26 cellular contexts compared by ENCODE assay signal in the genomic region with DNA sequence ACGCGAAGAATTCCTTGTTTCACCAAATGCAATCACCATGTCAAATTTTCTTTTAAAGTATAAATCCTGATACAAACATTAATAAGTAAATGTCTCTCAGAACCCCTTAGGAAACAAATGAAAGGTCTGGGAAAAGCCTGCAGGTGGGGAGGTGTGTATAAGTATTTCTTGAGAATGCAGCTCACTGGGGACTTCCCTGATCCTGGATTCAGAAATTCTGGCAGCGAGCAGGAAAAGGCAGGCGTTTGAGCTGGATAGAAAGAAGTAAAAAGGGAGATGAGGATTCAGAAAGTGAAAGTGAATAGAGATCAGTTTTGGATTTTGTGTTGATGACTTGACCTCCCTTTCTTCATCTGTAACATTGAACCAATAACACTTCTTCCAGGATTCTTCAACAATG.
DNase-seq lines count a peak whose midpoint lies in the region; ATAC-seq and TF ChIP-seq lines count a peak whose summit lies in the region.
"Had no signal": no experiment of that assay in that cellular context is flagged by ENCODE, and none has a peak within 500 bp of the region (broad histone marks: within the 10 kb centered on the region; RNA-seq: fewer than 3 reads in every experiment).

No MANE protein-coding gene starts in this region.

- no peaks in the 10 kb centered on the region for H3K79me2 ChIP-seq in SK-N-SH (ENCODE audit: insufficient read depth)

- peaks cover 14% of the 10 kb centered on the region for H3F3A ChIP-seq in SK-N-SH (replicated peaks; ENCODE audit: insufficient read depth)

- no peak for TF ChIP-seq CTCF in activated CD8-positive, alpha-beta T cell treated with anti-CD3 and anti-CD28 coated beads for 36 hours (IDR thresholded peaks at IDR 0.05)
- TF ChIP-seq CTCF in SK-N-SH (IDR thresholded peaks at IDR 0.05): no peak
- no peak for TF ChIP-seq CTCF in foreskin keratinocyte (conservative IDR thresholded peaks at IDR 0.05)
- TF ChIP-seq CTCF in testis (IDR thresholded peaks at IDR 0.05): no peak
- TF ChIP-seq CTCF in transverse colon (IDR thresholded peaks at IDR 0.05): no peak

- H3K27ac Mint-ChIP-seq in activated CD8-positive, alpha-beta T cell treated with anti-CD3 and anti-CD28 coated beads, Interleukin-2, amount 10 ng/mL, durations not matched to agents 7 days and 5 days: peak overlapping the region; percentile 22
- no peak overlapping the region for H3K27ac Mint-ChIP-seq in activated CD8-positive, alpha-beta T cell treated with anti-CD3 and anti-CD28 coated beads for 36 hours
- H3K27ac Mint-ChIP-seq: GM23338 had no signal

- no peaks in the 10 kb centered on the region for H3K27me3 Mint-ChIP-seq in activated CD8-positive, alpha-beta T cell treated with anti-CD3 and anti-CD28 coated beads, Interleukin-2, amount 10 ng/mL, durations not matched to agents 7 days and 5 days (ENCODE audit: low read depth)
- no peaks in the 10 kb centered on the region for H3K27me3 Mint-ChIP-seq in activated CD8-positive, alpha-beta T cell treated with anti-CD3 and anti-CD28 coated beads for 36 hours
- H3K27me3 Mint-ChIP-seq: CD8-positive, alpha-beta memory T cell had no signal

- whole genome bisulfite sequencing in SK-N-SH (ENCODE audit: low lambda C conversion rate): 45% methylated on average over 4 of the region's 4 CpGs
- WGBS in testis, 2 donors: 58 to 63% methylated on average over 4 of the region's 4 CpGs
- 75 to 84% methylated on average over 3 to 4 of the region's 4 CpGs for WGBS in transverse colon (ENCODE audit: low coverage in 1 of 2), 2 donors

- in situ Hi-C loops in transverse colon (cut with MboI; ENCODE audit: low pct_ligation_motif_present in 1 of 4, low pct_unique_long_range_greater_than_20kb in 1 of 4, low sequenced_read_pairs in 3 of 4): no loop called here

- no peaks in the 10 kb centered on the region for H3K9me2 ChIP-seq in SK-N-SH

- no peak overlapping the region for H3K4me3 Mint-ChIP-seq in activated CD8-positive, alpha-beta T cell treated with anti-CD3 and anti-CD28 coated beads, Interleukin-2, amount 10 ng/mL, durations not matched to agents 7 days and 5 days
- H3K4me3 Mint-ChIP-seq in activated CD8-positive, alpha-beta T cell treated with anti-CD3 and anti-CD28 coated beads for 36 hours: no peak overlapping the region
- H3K4me3 Mint-ChIP-seq: CD8-positive, alpha-beta memory T cell; GM23338 had no signal

- TF ChIP-seq RAD21 in SK-N-SH (IDR thresholded peaks at IDR 0.05; ENCODE audit: low read length): no peak

- H3K27ac ChIP-seq in SK-N-SH (ENCODE audit: low read depth in 2 of 2, low read length in 1 of 2) (no peak overlapping the region), foreskin keratinocyte (peak overlapping the region; percentile 98), testis (no peak overlapping the region), transverse colon (no peak overlapping the region)
- H3K27ac ChIP-seq: 22Rv1, C4-2B, KMS-11, Peyer's patch, SJCRH30 had no signal

- no peak overlapping the region for H3K9ac ChIP-seq in SK-N-SH
- H3K9ac ChIP-seq: KMS-11 had no signal

- CTCF ChIA-PET in activated CD8-positive, alpha-beta T cell treated with anti-CD3 and anti-CD28 coated beads, Interleukin-2, amount 10 ng/mL, durations not matched to agents 7 days and 5 days (lab: Charles Lee): no interaction called here
- CTCF ChIA-PET in activated CD8-positive, alpha-beta T cell treated with anti-CD3 and anti-CD28 coated beads for 36 hours (lab: Charles Lee): no interaction called here
- CTCF ChIA-PET in SK-N-SH (lab: Yijun Ruan, JAX): interaction anchor here (0.9 kb wide), 1 partner anchor 155 kb away, joined by 3 read pairs; no protein-coding TSS in a partner anchor

- peaks cover 44% of the 10 kb centered on the region for H3K4me1 Mint-ChIP-seq in activated CD8-positive, alpha-beta T cell treated with anti-CD3 and anti-CD28 coated beads, Interleukin-2, amount 10 ng/mL, durations not matched to agents 7 days and 5 days (ENCODE audit: low read depth)
- peaks cover 13% of the 10 kb centered on the region for H3K4me1 Mint-ChIP-seq in activated CD8-positive, alpha-beta T cell treated with anti-CD3 and anti-CD28 coated beads for 36 hours (ENCODE audit: low read depth)

- no peak overlapping the region for H2AFZ ChIP-seq in SK-N-SH (ENCODE audit: low read depth)
- H2AFZ ChIP-seq: GM23338 had no signal

- peaks cover 15% of the 10 kb centered on the region for H3K36me3 Mint-ChIP-seq in activated CD8-positive, alpha-beta T cell treated with anti-CD3 and anti-CD28 coated beads, Interleukin-2, amount 10 ng/mL, durations not matched to agents 7 days and 5 days (ENCODE audit: low read depth)
- no peaks in the 10 kb centered on the region for H3K36me3 Mint-ChIP-seq in activated CD8-positive, alpha-beta T cell treated with anti-CD3 and anti-CD28 coated beads for 36 hours (ENCODE audit: low read depth)
- H3K36me3 Mint-ChIP-seq: CD8-positive, alpha-beta memory T cell had no signal

- no peaks in the 10 kb centered on the region for H3K9me3 ChIP-seq in SK-N-SH
- H3K9me3 ChIP-seq in testis: no peaks in the 10 kb centered on the region
- no peaks in the 10 kb centered on the region for H3K9me3 ChIP-seq in transverse colon
- H3K9me3 ChIP-seq: HAP-1, Peyer's patch, SJCRH30 had no signal

- DNase-seq in activated CD8-positive, alpha-beta T cell treated with anti-CD3 and anti-CD28 coated beads, Interleukin-2, amount 10 ng/mL, durations not matched to agents 7 days and 5 days: no peak
- DNase-seq in activated CD8-positive, alpha-beta T cell treated with anti-CD3 and anti-CD28 coated beads for 36 hours: no peak
- DNase-seq in SK-N-SH (no peak), foreskin keratinocyte (peak in 1 of 2 donors; percentile 25), testis (peak; percentile 18), transverse colon (no peak), T-helper 2 cell (no peak)
- DNase-seq: AML-193; Calu3; CD8-positive, alpha-beta memory T cell; DMS153; NCI-H1105; NCI-H146; NCI-H2029; NCI-H226; NCI-H524; NCI-H774; NK-92 treated with Interleukin-12 subunit alpha and Interleukin-12 subunit beta, amount 100 ng/mL, for 24 hours; Peyer's patch; SJCRH30 had no signal

- H3K9me3 Mint-ChIP-seq in activated CD8-positive, alpha-beta T cell treated with anti-CD3 and anti-CD28 coated beads, Interleukin-2, amount 10 ng/mL, durations not matched to agents 7 days and 5 days (ENCODE audit: insufficient read depth): peaks cover 10% of the 10 kb centered on the region
- H3K9me3 Mint-ChIP-seq in activated CD8-positive, alpha-beta T cell treated with anti-CD3 and anti-CD28 coated beads for 36 hours: no peaks in the 10 kb centered on the region
- H3K9me3 Mint-ChIP-seq: CD8-positive, alpha-beta memory T cell; GM23338 had no signal

- TF ChIP-seq EP300 in SK-N-SH (IDR thresholded peaks at IDR 0.05; ENCODE audit: borderline replicate concordance in 1 of 2, low read depth in 1 of 2, low read length in 1 of 2): no peak
- TF ChIP-seq EP300 in transverse colon (IDR thresholded peaks at IDR 0.05; ENCODE audit: low read depth): no peak

- H3K27me3 ChIP-seq in SK-N-SH (ENCODE audit: insufficient read depth): no peaks in the 10 kb centered on the region
- no peaks in the 10 kb centered on the region for H3K27me3 ChIP-seq in foreskin keratinocyte
- no peaks in the 10 kb centered on the region for H3K27me3 ChIP-seq in testis
- H3K27me3 ChIP-seq in transverse colon: no peaks in the 10 kb centered on the region
- H3K27me3 ChIP-seq: Peyer's patch, SJCRH30 had no signal

- H3K4me1 ChIP-seq in SK-N-SH (ENCODE audit: control insufficient read depth in 1 of 2, insufficient read depth in 2 of 2, low read depth in 1 of 2, low read length in 1 of 2) (peaks cover 0 to 4% of the 10 kb centered on the region in 2 experiments; a peak in 2 of 4 replicates), foreskin keratinocyte (peaks cover 27% of the 10 kb centered on the region), testis (no peaks in the 10 kb centered on the region), transverse colon (peaks cover 0 to 27% (median 0%) of the 10 kb centered on the region in 4 donors)
- H3K4me1 ChIP-seq: HAP-1, SJCRH30 had no signal

- H4K20me1 ChIP-seq in SK-N-SH (ENCODE audit: insufficient read depth): no peaks in the 10 kb centered on the region

- no peaks in the 10 kb centered on the region for H3K36me3 ChIP-seq in SK-N-SH (replicated peaks in 1 of 2; ENCODE audit: control insufficient read depth in 1 of 2, insufficient read depth in 2 of 2, low read length in 1 of 2)
- H3K36me3 ChIP-seq in testis (ENCODE audit: low read depth, missing control alignments): no peaks in the 10 kb centered on the region
- H3K36me3 ChIP-seq in transverse colon: no peaks in the 10 kb centered on the region
- H3K36me3 ChIP-seq: HAP-1, Peyer's patch, SJCRH30 had no signal

- no peak for TF ChIP-seq POLR2A in testis (IDR thresholded peaks at IDR 0.05)
- TF ChIP-seq POLR2A in GM18505 (IDR thresholded peaks at IDR 0.05; ENCODE audit: borderline replicate concordance, extremely low read depth, insufficient read depth, insufficient read length): no peak
- no peak for TF ChIP-seq POLR2A in transverse colon (IDR thresholded peaks at IDR 0.05)

- H3K4me2 ChIP-seq in SK-N-SH: peak overlapping the region; percentile 50; the same call in 1 of the 2 replicates
- H3K4me2 ChIP-seq: GM23338, KMS-11 had no signal

- no peak overlapping the region for H3K4me3 ChIP-seq in SK-N-SH (ENCODE audit: low read depth in 2 of 2, low read length in 1 of 2)
- H3K4me3 ChIP-seq in testis: no peak overlapping the region
- no peak overlapping the region for H3K4me3 ChIP-seq in transverse colon
- H3K4me3 ChIP-seq: GM23338, HAP-1, Peyer's patch, SJCRH30 had no signal

- ATAC-seq in activated CD8-positive, alpha-beta T cell treated with anti-CD3 and anti-CD28 coated beads, Interleukin-2, amount 10 ng/mL, durations not matched to agents 7 days and 5 days: no peak
- no peak for ATAC-seq in activated CD8-positive, alpha-beta T cell treated with anti-CD3 and anti-CD28 coated beads for 36 hours
- ATAC-seq in foreskin keratinocyte: no peak
- no peak for ATAC-seq in GM18505 (IDR thresholded peaks at IDR 0.05; ENCODE audit: unreplicated experiment)
- ATAC-seq: GM23338 had no signal

- intact Hi-C loops in activated CD8-positive, alpha-beta T cell treated with anti-CD3 and anti-CD28 coated beads for 36 hours (cut with micrococcal nuclease): no loop called here
- intact Hi-C loops in testis (cut with DNase I; ENCODE audit: low total_unique reads) (no loop called here), transverse colon (cut with DNase I; ENCODE audit: low total_unique reads) (no loop called here)

- POLR2A ChIA-PET in activated CD8-positive, alpha-beta T cell treated with anti-CD3 and anti-CD28 coated beads, Interleukin-2, amount 10 ng/mL, durations not matched to agents 7 days and 5 days (lab: Charles Lee): no interaction called here
- POLR2A ChIA-PET in activated CD8-positive, alpha-beta T cell treated with anti-CD3 and anti-CD28 coated beads for 36 hours (lab: Charles Lee): no interaction called here
- POLR2A ChIA-PET in SK-N-SH (lab: Yijun Ruan, JAX): no interaction called here

TF ChIP-seq in SK-N-SH, 30 proteins besides CTCF, POLR2A, EP300 and RAD21 (continues in another document):
- no peak for TF ChIP-seq TEAD4 (IDR thresholded peaks at IDR 0.05; ENCODE audit: borderline replicate concordance, insufficient read depth)
